Comparison of ENCODE assay signal across 27 cellular contexts in genomic region chr9:94770344-94770743, GRCh38.
"Had no signal": no experiment of that assay in that cellular context is flagged by ENCODE, and none has a peak within 500 bp of the region (broad histone marks: within the 10 kb centered on the region; RNA-seq: fewer than 3 reads in every experiment).

No MANE protein-coding gene starts in this region.

- H3K27me3 ChIP-seq: left lung, pancreas, spleen, tibial nerve, uterus had no signal

- H3K4me3 ChIP-seq: left lung, lower lobe of right lung, pancreas, prostate gland, skin epidermis, spleen, tibial nerve, uterus had no signal

- H3K27me3 Mint-ChIP-seq: naive B cell; stimulated activated naive CD8-positive, alpha-beta T cell treated with anti-CD3 and anti-CD28 coated beads, Interleukin-15, Interleukin-2, amounts not matched to agents 100 ng/mL and 50 ng/mL, for 24 hours; type B pancreatic cell had no signal

- H3K27ac Mint-ChIP-seq: stimulated activated effector memory CD8-positive, alpha-beta T cell treated with anti-CD3 and anti-CD28 coated beads, Interleukin-12 subunit alpha, Interleukin-12 subunit beta, amount 100 ng/mL, for 72 hours; stimulated activated naive CD8-positive, alpha-beta T cell treated with anti-CD3 and anti-CD28 coated beads, Interleukin-15, Interleukin-2, amounts not matched to agents 100 ng/mL and 50 ng/mL, for 24 hours; type B pancreatic cell had no signal

- H3K9me3 ChIP-seq: left lung, lower lobe of right lung, pancreas, prostate gland, spleen, tibial nerve, uterus had no signal

- DNase-seq: hippocampal formation; kidney glomerular epithelial cell; left cardiac atrium; left lung; lower lobe of right lung; mammary epithelial cell; mesenchymal stem cell; naive B cell; natural killer cell; nucleus accumbens; pancreas; posterior cingulate gyrus; retina; right cardiac atrium; spleen; stimulated activated CD4-positive, alpha-beta T cell treated with anti-CD3 and anti-CD28 coated beads, Interleukin-4, amount 100 ng/mL, for 24 hours; stimulated activated naive CD4-positive, alpha-beta T cell; substantia nigra; uterus had no signal

- H3K4me3 Mint-ChIP-seq: naive B cell; natural killer cell; stimulated activated effector memory CD8-positive, alpha-beta T cell treated with anti-CD3 and anti-CD28 coated beads, Interleukin-12 subunit alpha, Interleukin-12 subunit beta, amount 100 ng/mL, for 72 hours; stimulated activated naive CD8-positive, alpha-beta T cell treated with anti-CD3 and anti-CD28 coated beads, Interleukin-15, Interleukin-2, amounts not matched to agents 100 ng/mL and 50 ng/mL, for 24 hours; type B pancreatic cell had no signal

- H3K36me3 Mint-ChIP-seq: natural killer cell; stimulated activated effector memory CD8-positive, alpha-beta T cell treated with anti-CD3 and anti-CD28 coated beads, Interleukin-12 subunit alpha, Interleukin-12 subunit beta, amount 100 ng/mL, for 72 hours had no signal

- ATAC-seq: left cardiac atrium; left lung; lower lobe of right lung; natural killer cell; right cardiac atrium; sciatic nerve; stimulated activated effector memory CD8-positive, alpha-beta T cell treated with anti-CD3 and anti-CD28 coated beads, Interleukin-12 subunit alpha, Interleukin-12 subunit beta, amount 100 ng/mL, for 72 hours had no signal

- H3K4me1 ChIP-seq: left lung, lower lobe of right lung, pancreas, prostate gland, spleen, uterus had no signal

- H3K36me3 ChIP-seq: lower lobe of right lung, pancreas, prostate gland, uterus had no signal

- FAIRE-seq: keratinocyte, pancreas had no signal

- H3K9me3 Mint-ChIP-seq: naive B cell; natural killer cell; stimulated activated effector memory CD8-positive, alpha-beta T cell treated with anti-CD3 and anti-CD28 coated beads, Interleukin-12 subunit alpha, Interleukin-12 subunit beta, amount 100 ng/mL, for 72 hours; stimulated activated naive CD8-positive, alpha-beta T cell treated with anti-CD3 and anti-CD28 coated beads, Interleukin-15, Interleukin-2, amounts not matched to agents 100 ng/mL and 50 ng/mL, for 24 hours had no signal

- H3K27ac ChIP-seq: left lung, lower lobe of right lung, pancreas, prostate gland, skin epidermis, spleen, tibial nerve, uterus had no signal
